Comparison of ENCODE assay signal across 15 cellular contexts in genomic region chr3:106071306-106071705, GRCh38.
A peak's percentile ranks its signal among the peaks of the same experiment; 100 is the strongest.
DNase-seq lines count a peak whose midpoint lies in the region; ATAC-seq and TF ChIP-seq lines count a peak whose summit lies in the region.
"Had no signal": no experiment of that assay in that cellular context is flagged by ENCODE, and none has a peak within 500 bp of the region (broad histone marks: within the 10 kb centered on the region; RNA-seq: fewer than 3 reads in every experiment).

No MANE protein-coding gene starts in this region.

- H3K27ac ChIP-seq in PC-3 (ENCODE audit: low read length) = no peak overlapping the region
- H3K27ac ChIP-seq in osteoblast (ENCODE audit: low read depth, low read length) = peak overlapping the region; percentile 1
- H3K27ac ChIP-seq: BLaER1 had no signal

- no peak overlapping the region for H3K4me3 Mint-ChIP-seq in activated naive CD8-positive, alpha-beta T cell
- no peak overlapping the region for H3K4me3 Mint-ChIP-seq in activated naive CD8-positive, alpha-beta T cell treated with anti-CD3 and anti-CD28 coated beads, Interleukin-2, amount 50 U/mL, for 24 hours
- H3K4me3 Mint-ChIP-seq: CD14-positive monocyte; CD4-positive, alpha-beta memory T cell; H9 had no signal

- H3K9me3 Mint-ChIP-seq in activated naive CD8-positive, alpha-beta T cell (ENCODE audit: low read depth) = no peaks in the 10 kb centered on the region
- H3K9me3 Mint-ChIP-seq in activated naive CD8-positive, alpha-beta T cell treated with anti-CD3 and anti-CD28 coated beads, Interleukin-2, amount 50 U/mL, for 24 hours = peaks cover 19% of the 10 kb centered on the region

- peak overlapping the region; percentile 58 for H3K27ac Mint-ChIP-seq in activated naive CD8-positive, alpha-beta T cell
- H3K27ac Mint-ChIP-seq in activated naive CD8-positive, alpha-beta T cell treated with anti-CD3 and anti-CD28 coated beads, Interleukin-2, amount 50 U/mL, for 24 hours = no peak overlapping the region
- H3K27ac Mint-ChIP-seq: CD4-positive, alpha-beta memory T cell; H9 had no signal

- no peaks in the 10 kb centered on the region for H4K20me1 ChIP-seq in PC-3 (ENCODE audit: low read length)
- no peaks in the 10 kb centered on the region for H4K20me1 ChIP-seq in osteoblast (ENCODE audit: insufficient read depth, low read length)
- H4K20me1 ChIP-seq: BLaER1 had no signal

- H3K36me3 ChIP-seq in PC-3 (ENCODE audit: low read depth, low read length) (no peaks in the 10 kb centered on the region), osteoblast (ENCODE audit: insufficient read depth, low read length) (no peaks in the 10 kb centered on the region)
- H3K36me3 ChIP-seq: BLaER1 had no signal

- CTCF ChIA-PET in PC-3 (lab: Charles Lee) = no interaction called here

- H3K27me3 ChIP-seq in PC-3 (ENCODE audit: low read length) (no peaks in the 10 kb centered on the region), osteoblast (ENCODE audit: insufficient read depth, low read length) (no peaks in the 10 kb centered on the region)
- H3K27me3 ChIP-seq: BLaER1 had no signal

- H3K4me3 ChIP-seq in PC-3 (ENCODE audit: low read length) = no peak overlapping the region
- H3K4me3 ChIP-seq in osteoblast (ENCODE audit: insufficient read depth, low read length) = no peak overlapping the region
- H3K4me3 ChIP-seq: BLaER1 had no signal

- no peaks in the 10 kb centered on the region for H3K27me3 Mint-ChIP-seq in activated naive CD8-positive, alpha-beta T cell
- H3K27me3 Mint-ChIP-seq in activated naive CD8-positive, alpha-beta T cell treated with anti-CD3 and anti-CD28 coated beads, Interleukin-2, amount 50 U/mL, for 24 hours = no peaks in the 10 kb centered on the region
- H3K27me3 Mint-ChIP-seq: CD4-positive, alpha-beta memory T cell had no signal

- ATAC-seq in activated naive CD8-positive, alpha-beta T cell treated with anti-CD3 and anti-CD28 coated beads, Interleukin-2, amount 50 U/mL, for 24 hours = no peak
- ATAC-seq in PC-3 = no peak

- H3K79me2 ChIP-seq in PC-3 (ENCODE audit: low read length) = no peaks in the 10 kb centered on the region
- no peaks in the 10 kb centered on the region for H3K79me2 ChIP-seq in osteoblast (ENCODE audit: insufficient read depth, low read length)

- peaks cover 17% of the 10 kb centered on the region for H3K4me1 Mint-ChIP-seq in activated naive CD8-positive, alpha-beta T cell (ENCODE audit: low read depth)
- peaks cover 32% of the 10 kb centered on the region for H3K4me1 Mint-ChIP-seq in activated naive CD8-positive, alpha-beta T cell treated with anti-CD3 and anti-CD28 coated beads, Interleukin-2, amount 50 U/mL, for 24 hours
- H3K4me1 Mint-ChIP-seq: CD14-positive monocyte, H9 had no signal

- no peaks in the 10 kb centered on the region for H3K9me3 ChIP-seq in PC-3 (ENCODE audit: low read length)
- H3K9me3 ChIP-seq in osteoblast (ENCODE audit: low read depth, low read length) = no peaks in the 10 kb centered on the region

- POLR2A ChIA-PET in PC-3 (lab: Charles Lee; ENCODE audit: unreplicated experiment) = no interaction called here

- no peak overlapping the region for H3K4me2 ChIP-seq in PC-3 (ENCODE audit: low read length)
- H3K4me2 ChIP-seq in osteoblast (ENCODE audit: insufficient read depth, low read length) = peak overlapping the region; percentile 28
- H3K4me2 ChIP-seq: BLaER1 had no signal

- H3K4me1 ChIP-seq in PC-3 (ENCODE audit: insufficient read depth, low read length) (no peaks in the 10 kb centered on the region), osteoblast (ENCODE audit: insufficient read depth, low read length) (peaks cover 14% of the 10 kb centered on the region)

- BruUV-seq in PC-3 (replicated peaks; lab: Mats Ljungman, UMichigan) = no TSS peak

- H3F3A ChIP-seq in PC-3 (ENCODE audit: low read length, unreplicated experiment) = no peaks in the 10 kb centered on the region

- no peak overlapping the region for H2AFZ ChIP-seq in PC-3 (ENCODE audit: low read length)
- H2AFZ ChIP-seq in osteoblast (ENCODE audit: low read length) = peak overlapping the region; percentile 65

- no peak for DNase-seq in activated naive CD8-positive, alpha-beta T cell treated with anti-CD3 and anti-CD28 coated beads, Interleukin-2, amount 50 U/mL, for 24 hours
- DNase-seq in PC-3 (peak; percentile 16), fibroblast of peridontal ligament (ENCODE audit: extremely low read depth) (peak; percentile 29), osteoblast (ENCODE audit: insufficient read length, low spot score, missing footprints) (peak; percentile 85)
- DNase-seq in stimulated activated CD4-positive, alpha-beta T cell treated with anti-CD3 and anti-CD28 coated beads, Interleukin-1b, Interleukin-23, amount 100 ng/mL, for 48 hours = no peak
- no peak for DNase-seq in effector CD4-positive, alpha-beta T cell
- DNase-seq: 8988T; Calu3; CD4-positive, alpha-beta memory T cell; DMS79 treated with DMSO at 0.1 percent for 48 hours; GF-D8; H9 had no signal

- no peaks in the 10 kb centered on the region for H3K36me3 Mint-ChIP-seq in activated naive CD8-positive, alpha-beta T cell
- H3K36me3 Mint-ChIP-seq in activated naive CD8-positive, alpha-beta T cell treated with anti-CD3 and anti-CD28 coated beads, Interleukin-2, amount 50 U/mL, for 24 hours (ENCODE audit: low read depth) = peaks cover 5% of the 10 kb centered on the region
- H3K36me3 Mint-ChIP-seq: CD14-positive monocyte; CD4-positive, alpha-beta memory T cell had no signal

- H3K9me2 ChIP-seq in PC-3 (replicated peaks; ENCODE audit: low read length) = no peaks in the 10 kb centered on the region

- TF ChIP-seq CTCF in PC-3 (conservative IDR thresholded peaks at IDR 0.05; ENCODE audit: low read depth, low read length) (no peak), osteoblast (IDR thresholded peaks at IDR 0.05; ENCODE audit: extremely low read depth, low read depth, low read length) (no peak)

- intact Hi-C loops in PC-3 (cut with micrococcal nuclease) = no loop called here

- H3K9ac ChIP-seq in PC-3 (ENCODE audit: low read length) = no peak overlapping the region
- H3K9ac ChIP-seq: BLaER1 had no signal

Comparison
In these comparisons a context has a peak if more than half of its experiments do, and no peak if none do; other contexts are left out.
1. DNase-seq: peak in PC-3 (single experiment), fibroblast of peridontal ligament (single experiment) and osteoblast (single experiment); none in activated naive CD8-positive, alpha-beta T cell treated with anti-CD3 and anti-CD28 coated beads, Interleukin-2, amount 50 U/mL, for 24 hours (single experiment), stimulated activated CD4-positive, alpha-beta T cell treated with anti-CD3 and anti-CD28 coated beads, Interleukin-1b, Interleukin-23, amount 100 ng/mL, for 48 hours (single experiment) and effector CD4-positive, alpha-beta T cell (single experiment).